In the genomic region with DNA sequence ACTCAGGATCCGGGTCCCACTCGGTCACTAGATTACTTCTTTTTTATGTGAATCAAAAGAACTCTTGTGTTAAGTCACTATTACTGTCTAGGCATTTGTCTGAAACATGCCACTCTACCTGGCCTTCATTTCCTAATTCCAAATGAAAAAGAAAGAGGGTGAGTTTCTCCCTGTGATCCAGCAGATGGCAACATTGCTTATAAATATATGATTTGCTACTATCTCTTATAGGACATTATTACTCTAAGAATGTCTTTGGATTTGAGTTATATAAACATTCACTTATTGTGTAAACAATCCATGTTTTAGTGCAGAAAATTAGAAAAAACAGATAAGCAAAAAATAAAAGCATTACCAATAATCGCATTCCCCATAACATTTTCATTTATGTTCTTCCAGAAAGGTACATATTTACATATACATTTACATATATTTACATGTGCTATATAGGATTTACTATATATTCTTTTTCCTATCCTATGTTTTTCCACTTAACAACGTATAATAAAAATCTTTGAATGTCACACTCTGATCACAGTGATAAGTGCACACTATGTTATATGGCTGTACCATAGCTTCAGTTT, we compare ENCODE assay signal across 8 cellular contexts.
A peak's percentile ranks its signal among the peaks of the same experiment; 100 is the strongest.
DNase-seq lines count a peak whose midpoint lies in the region; ATAC-seq and TF ChIP-seq lines count a peak whose summit lies in the region.

No MANE protein-coding gene starts in this region.

- ATAC-seq in GM18870 (IDR thresholded peaks at IDR 0.05; ENCODE audit: unreplicated experiment) (peak; percentile 62), HG03097 (IDR thresholded peaks at IDR 0.05; ENCODE audit: low FRiP score, unreplicated experiment) (no peak), HG03469 (IDR thresholded peaks at IDR 0.05; ENCODE audit: unreplicated experiment) (no peak), HG03196 (IDR thresholded peaks at IDR 0.05; ENCODE audit: unreplicated experiment) (no peak)

- peak; percentile 58 for TF ChIP-seq CTCF in epithelial cell of proximal tubule (conservative IDR thresholded peaks at IDR 0.05; ENCODE audit: low read depth, low read length)

- peak; percentile 31 for DNase-seq in ACHN
- peak; percentile 64 for DNase-seq in NCI-H526 treated with DMSO at 0.1 percent for 48 hours (lab: John Stamatoyannopoulos, UW)
- no peak for DNase-seq in epithelial cell of proximal tubule (ENCODE audit: low read depth)
- no peak for DNase-seq in midbrain (lab: John Stamatoyannopoulos, UW)

- in situ Hi-C loops in ACHN (cut with HindIII; ENCODE audit: low pct_ligation_motif_present, low pct_unique_long_range_greater_than_20kb, low sequenced_read_pairs): no loop called here

- no peak overlapping the region for H3K4me3 ChIP-seq in epithelial cell of proximal tubule (ENCODE audit: low read depth, low read length)

Comparison
In these comparisons a context has a peak if more than half of its experiments do, and no peak if none do; other contexts are left out.
1. DNase-seq: peak in ACHN (single experiment) and NCI-H526 treated with DMSO at 0.1 percent for 48 hours (single experiment); none in epithelial cell of proximal tubule (single experiment) and midbrain (single experiment).